In genomic region chr12:94545937-94546771, GRCh38 we compare ENCODE assay signal across 8 cellular contexts.
DNase-seq lines count a peak whose midpoint lies in the region; ATAC-seq, FAIRE-seq and TF ChIP-seq lines count a peak whose summit lies in the region.

No MANE protein-coding gene starts in this region.

- no peaks in the 10 kb centered on the region for H3K4me1 ChIP-seq in A673 (ENCODE audit: insufficient read depth, low read length, poor library complexity, severe bottlenecking)
- H3K4me1 ChIP-seq in IMR-90 (ENCODE audit: control insufficient read depth, insufficient read depth, low read length), result no peaks in the 10 kb centered on the region

- no peak overlapping the region for H3K14ac ChIP-seq in IMR-90 (replicated peaks; ENCODE audit: low read depth, low read length)

- dilution Hi-C loops in IMR-90 (cut with HindIII; ENCODE audit: low sequenced_read_pairs, unreplicated experiment), result loop anchor here (25.0 kb wide), 1 partner anchor 409 kb away; the partner anchor contains the start of gene PLXNC1

- no peak overlapping the region for H3K56ac ChIP-seq in IMR-90 (ENCODE audit: extremely low read depth, insufficient read depth, low read length)

- no peak overlapping the region for H3K23ac ChIP-seq in IMR-90 (ENCODE audit: low read depth, low read length)

- no peak overlapping the region for H2BK120ac ChIP-seq in IMR-90 (ENCODE audit: low read depth, low read length)

- no peaks in the 10 kb centered on the region for H3K79me1 ChIP-seq in IMR-90 (ENCODE audit: low read depth in 1 of 2, low read length in 2 of 2)

- POLR2A ChIA-PET in A673 (lab: Charles Lee; ENCODE audit: low non-redundant PET) (no interaction called here), IMR-90 (lab: Charles Lee; ENCODE audit: unreplicated experiment) (no interaction called here)

- no peaks in the 10 kb centered on the region for H3K9me3 ChIP-seq in A673 (ENCODE audit: low read depth, low read length, poor library complexity, severe bottlenecking)
- no peaks in the 10 kb centered on the region for H3K9me3 ChIP-seq in IMR-90 (ENCODE audit: control insufficient read depth, insufficient read depth, low read length)

- H2BK20ac ChIP-seq in IMR-90 (ENCODE audit: low read depth, low read length), result no peak overlapping the region

- H4K8ac ChIP-seq in IMR-90 (ENCODE audit: low read depth in 2 of 2, low read length in 2 of 2), result no peak overlapping the region

- H3K27me3 ChIP-seq in A673 (replicated peaks; ENCODE audit: insufficient read depth, low read depth, low read length, poor library complexity) (no peaks in the 10 kb centered on the region), IMR-90 (ENCODE audit: control insufficient read depth, insufficient read depth, low read length) (peaks cover 8% of the 10 kb centered on the region)

- no peak for FAIRE-seq in frontal cortex (lab: Jason Lieb, UNC)

- TF ChIP-seq CTCF in A673 (conservative IDR thresholded peaks at IDR 0.05; ENCODE audit: low read depth, low read length) (peak; percentile 59), GM13976 (IDR thresholded peaks at IDR 0.05; ENCODE audit: borderline replicate concordance, control extremely low read depth, extremely low read depth, insufficient read depth, missing control alignments) (no peak), IMR-90 (conservative IDR thresholded peaks at IDR 0.05; ENCODE audit: low read depth, low read length) (peak; percentile 76)

- no peaks in the 10 kb centered on the region for H3K9me1 ChIP-seq in IMR-90 (ENCODE audit: insufficient read depth, low read length)

- 60% methylated on average over 1 of the region's 17 CpGs; no CpG with 5 or more reads in 1 of the 2 experiments for WGBS in IMR-90 (ENCODE audit: extremely low coverage in 2 of 2, insufficient read length in 1 of 2), 2 experiments

- CTCF ChIA-PET in A673 (lab: Charles Lee) (interaction anchor here (0.6 kb wide), 1 partner anchor 525 kb away, joined by 6 read pairs; no protein-coding TSS in a partner anchor), IMR-90 (lab: Yijun Ruan, JAX) (no interaction called here)

- H2BK5ac ChIP-seq in IMR-90 (ENCODE audit: low read depth, low read length, poor library complexity, severe bottlenecking), result no peak overlapping the region

- no peak for TF ChIP-seq POLR2A in IMR-90 (IDR thresholded peaks at IDR 0.05; ENCODE audit: low read depth, low read length)

- peak overlapping the region; percentile 19 for H2AFZ ChIP-seq in IMR-90 (replicated peaks; ENCODE audit: low read length, poor library complexity)

- intact Hi-C loops in A673 (cut with micrococcal nuclease; ENCODE audit: unreplicated experiment) (loop anchor here (10.0 kb wide), 3 partner anchors 219 to 989 kb away; no protein-coding TSS in a partner anchor), IMR-90 (cut with micrococcal nuclease) (loop anchor here (1.0 to 2.0 kb wide), 2 partner anchors 219 to 790 kb away; no protein-coding TSS in a partner anchor)

- H3K27ac ChIP-seq in A673 (ENCODE audit: low read depth, low read length, poor library complexity, severe bottlenecking) (no peak overlapping the region), IMR-90 (ENCODE audit: insufficient read depth, low read length) (no peak overlapping the region)

- no peak overlapping the region for H3K18ac ChIP-seq in IMR-90 (ENCODE audit: low read depth, low read length)

- no peaks in the 10 kb centered on the region for H4K20me1 ChIP-seq in IMR-90 (ENCODE audit: insufficient read depth, low read length)

- no peak overlapping the region for H2BK15ac ChIP-seq in IMR-90 (ENCODE audit: low read depth, low read length)

- no peak overlapping the region for H3K4ac ChIP-seq in IMR-90 (ENCODE audit: low read depth, low read length)

- H4K91ac ChIP-seq in IMR-90 (ENCODE audit: insufficient read depth, low read depth, low read length), result no peak overlapping the region

- peak; percentile 98 for ATAC-seq in IMR-90 (ENCODE audit: low read depth)
- no peak for ATAC-seq in HG03135 (IDR thresholded peaks at IDR 0.05; ENCODE audit: unreplicated experiment)

- H2AK9ac ChIP-seq in IMR-90 (replicated peaks; ENCODE audit: low read depth, low read length, poor library complexity), result peak overlapping the region; percentile 20

- DNase-seq in A673 (ENCODE audit: low spot score) (peak; percentile 40), GM13976 (ENCODE audit: low spot score) (peak; percentile 75), IMR-90 (peak; percentile 68), UCSD-AML1 (lab: John Stamatoyannopoulos, UW; ENCODE audit: unreplicated experiment) (peak; percentile 57), frontal cortex (ENCODE audit: low spot score in 2 of 2) (peak; percentile 34 to 60), nucleus accumbens (lab: John Stamatoyannopoulos, UW) (peak in 42 of 56 donors; percentile 3 to 65 (median 24)), activated gamma-delta T cell (lab: John Stamatoyannopoulos, UW) (no peak)

- H3K4me2 ChIP-seq in IMR-90 (ENCODE audit: low read depth, low read length), result no peak overlapping the region

- TF ChIP-seq RAD21 in IMR-90 (IDR thresholded peaks at IDR 0.05; ENCODE audit: low read length), result peak; percentile 89

- in situ Hi-C loops in GM13976 (cut with MboI; ENCODE audit: low sequenced_read_pairs, unreplicated experiment), result no loop called here
- in situ Hi-C loops in IMR-90 (cut with MboI; ENCODE audit: low sequenced_read_pairs), result loop anchor here (10.0 kb wide), 1 partner anchor 789 kb away; no protein-coding TSS in a partner anchor

- no peak overlapping the region for H4K5ac ChIP-seq in IMR-90 (ENCODE audit: low read depth, low read length)

- no peak overlapping the region for H3K9ac ChIP-seq in IMR-90 (ENCODE audit: low read depth, low read length)

- BruUV-seq in A673 (replicated peaks; lab: Mats Ljungman, UMichigan), result no TSS peak
- BruUV-seq in IMR-90 (replicated peaks; lab: Mats Ljungman, UMichigan), result no TSS peak

- H3K4me3 ChIP-seq in A673 (ENCODE audit: low read depth, low read length, poor library complexity, severe bottlenecking) (no peak overlapping the region), IMR-90 (ENCODE audit: insufficient read depth, low read depth, low read length) (no peak overlapping the region)

- H3K36me3 ChIP-seq in A673 (ENCODE audit: insufficient read depth, low read length, poor library complexity, severe bottlenecking), result no peaks in the 10 kb centered on the region
- no peaks in the 10 kb centered on the region for H3K36me3 ChIP-seq in IMR-90 (ENCODE audit: control insufficient read depth, insufficient read depth, low read length)

- no peak overlapping the region for H2AK5ac ChIP-seq in IMR-90 (ENCODE audit: low read depth, low read length)

TF ChIP-seq in IMR-90, 13 proteins besides CTCF, POLR2A, EP300 and RAD21:
- TF ChIP-seq RFX5 (IDR thresholded peaks at IDR 0.05; ENCODE audit: low read depth, low read length) (no peak), USF2 (IDR thresholded peaks at IDR 0.05; ENCODE audit: low read depth, low read length) (peak; percentile 67), SMC3 (IDR thresholded peaks at IDR 0.05; ENCODE audit: low read depth, low read length) (peak; percentile 61)
TF ChIP-seq in IMR-90: peak in this region for 2.
